Comparison of ENCODE assay signal across 8 cellular contexts in genomic region chr15:68279218-68279533, GRCh38. TPM values are rescaled to one million over a fixed set of nuclear protein-coding genes. Genes with fewer than 3 reads are reported as not detected.
DNase-seq lines count a peak whose midpoint lies in the region; ATAC-seq and TF ChIP-seq lines count a peak whose summit lies in the region.

No MANE protein-coding gene starts in this region.

- no peaks in the 10 kb centered on the region for H3K9me3 Mint-ChIP-seq in naive B cell

- H3K36me3 ChIP-seq in ACC112 (ENCODE audit: insufficient read depth, low read length) (peaks cover 1% of the 10 kb centered on the region; the same call in 1 of the 2 replicates), KMS-11 (ENCODE audit: insufficient read depth) (no peaks in the 10 kb centered on the region)

- H3K79me2 ChIP-seq in ACC112 (ENCODE audit: control insufficient read depth, insufficient read depth, low read length, unreplicated experiment): peaks cover 67% of the 10 kb centered on the region
- peaks cover 63% of the 10 kb centered on the region for H3K79me2 ChIP-seq in KMS-11 (ENCODE audit: insufficient read depth, low read depth)

- H3K4me3 ChIP-seq in ACC112 (ENCODE audit: low read depth, low read length): peak overlapping the region; percentile 98
- H3K4me3 ChIP-seq in KMS-11 (IDR thresholded peaks at IDR 0.05; ENCODE audit: insufficient read depth, low read depth, low read length): peak overlapping the region; percentile 38

- no peaks in the 10 kb centered on the region for H3K36me3 Mint-ChIP-seq in naive B cell

- H3K4me1 Mint-ChIP-seq in naive B cell: peaks cover 44 to 65% (median 45%) of the 10 kb centered on the region in 3 donors

- DNase-seq in dedifferentiated amniotic fluid mesenchymal stem cell (ENCODE audit: extremely low spot score) (peak; percentile 46), naive B cell (no peak), UCSD-AML1 (lab: John Stamatoyannopoulos, UW; ENCODE audit: unreplicated experiment) (no peak), GDM1 (lab: John Stamatoyannopoulos, UW) (no peak)

- H2AFZ ChIP-seq in ACC112 (ENCODE audit: low read length, unreplicated experiment) (no peak overlapping the region), KMS-11 (ENCODE audit: low read depth) (no peak overlapping the region)

- no peak for ATAC-seq in naive B cell (ENCODE audit: low read depth in 2 of 2)
- ATAC-seq in HG02840 (IDR thresholded peaks at IDR 0.05; ENCODE audit: low FRiP score, unreplicated experiment): no peak
- no peak for ATAC-seq in GM19328 (IDR thresholded peaks at IDR 0.05; ENCODE audit: unreplicated experiment)

- H3K27me3 ChIP-seq in ACC112 (ENCODE audit: insufficient read depth, low read length): no peaks in the 10 kb centered on the region
- H3K27me3 ChIP-seq in KMS-11 (ENCODE audit: insufficient read depth, low read depth): no peaks in the 10 kb centered on the region

- no peak for TF ChIP-seq CTCF in KMS-11 (conservative IDR thresholded peaks at IDR 0.05; ENCODE audit: low read depth, low read length)

- H3K27ac ChIP-seq in ACC112 (ENCODE audit: low read depth, low read length) (peak overlapping the region; percentile 96), KMS-11 (peak overlapping the region; percentile 90; the same call in 1 of the 2 replicates)

- peak overlapping the region; percentile 87 to 98 (median 96) for H3K4me3 Mint-ChIP-seq in naive B cell

- H3K4me2 ChIP-seq in KMS-11: peak overlapping the region; percentile 92

- no peaks in the 10 kb centered on the region for H3K27me3 Mint-ChIP-seq in naive B cell

- peak overlapping the region; percentile 52 to 97 (median 88) for H3K27ac Mint-ChIP-seq in naive B cell

- H3K9ac ChIP-seq in KMS-11: peak overlapping the region; percentile 72; the same call in 1 of the 2 replicates

- peaks cover 21% of the 10 kb centered on the region for H4K20me1 ChIP-seq in KMS-11 (ENCODE audit: insufficient read depth)

- H3K4me1 ChIP-seq in ACC112 (ENCODE audit: control insufficient read depth, insufficient read depth, low read length, unreplicated experiment) (peaks cover 37% of the 10 kb centered on the region), KMS-11 (ENCODE audit: low read depth, poor library complexity, severe bottlenecking) (peaks cover 52% of the 10 kb centered on the region)

RNA-seq across cellular contexts. Expression of gene FEM1B, which starts 1.6 kb away (rescaled TPM):
- 10 to 100 TPM; 11.9 to 25.4 (median 22.6) TPM for polyA plus RNA-seq in naive B cell (ENCODE audit: low read depth in 6 of 6)

RNA-seq across cellular contexts. Expression of gene CLN6, which starts 49.6 kb away (rescaled TPM):
- polyA plus RNA-seq in naive B cell (ENCODE audit: low read depth in 6 of 6): 1 to 10 TPM; 2.7 to 5.2 (median 4.0) TPM
